Comparison of ENCODE assay signal across 30 cellular contexts in genomic region chr1:46623733-46624695, GRCh38. TPM values are rescaled to one million over a fixed set of nuclear protein-coding genes. Genes with fewer than 3 reads are reported as not detected.
DNase-seq lines count a peak whose midpoint lies in the region; ATAC-seq and TF ChIP-seq lines count a peak whose summit lies in the region.
"Had no signal": no experiment of that assay in that cellular context is flagged by ENCODE, and none has a peak within 500 bp of the region (broad histone marks: within the 10 kb centered on the region; RNA-seq: fewer than 3 reads in every experiment).

No MANE protein-coding gene starts in this region.

- intact Hi-C loops in Right ventricle myocardium superior (cut with DNase I), result loop anchor here (10.0 kb wide), 1 partner anchor 101 kb away; no protein-coding TSS in a partner anchor
- intact Hi-C loops in cardiac septum (cut with DNase I), result no loop called here

- no peak overlapping the region for H3K27ac Mint-ChIP-seq in effector memory CD8-positive, alpha-beta T cell
- H3K27ac Mint-ChIP-seq: activated CD4-positive, alpha-beta T cell treated with anti-CD3 and anti-CD28 coated beads, Interleukin-2, amount 10 ng/mL, durations not matched to agents 7 days and 5 days; activated naive CD8-positive, alpha-beta T cell treated with anti-CD3 and anti-CD28 coated beads for 36 hours; stimulated activated naive CD8-positive, alpha-beta T cell treated with anti-CD3 and anti-CD28 coated beads, Interleukin-15, Interleukin-2, amounts not matched to agents 100 ng/mL and 50 ng/mL, for 24 hours; T-cell had no signal

- H3K4me3 ChIP-seq in fibroblast of the aortic adventitia (ENCODE audit: low read depth, low read length), result no peak overlapping the region
- H3K4me3 ChIP-seq: GM12878, mucosa of descending colon, spleen, tibial nerve had no signal

- TF ChIP-seq CTCF in fibroblast of the aortic adventitia (IDR thresholded peaks at IDR 0.05; ENCODE audit: insufficient read depth, low read length), result no peak

- peak; percentile 51 for ATAC-seq in Right ventricle myocardium superior (ENCODE audit: poor library complexity)
- ATAC-seq in effector memory CD8-positive, alpha-beta T cell (replicated peaks), result no peak
- ATAC-seq: GM12878, HCT116, left colon, mucosa of descending colon, T-cell had no signal

- no peak for DNase-seq in Right ventricle myocardium superior
- DNase-seq in cardiac septum (ENCODE audit: low spot score), result no peak
- DNase-seq in fibroblast of the aortic adventitia (ENCODE audit: low read depth), result peak; percentile 75
- peak; percentile 11 for DNase-seq in mesenteric fat pad (ENCODE audit: low spot score)
- DNase-seq in effector memory CD8-positive, alpha-beta T cell, result no peak
- DNase-seq in putamen (ENCODE audit: low spot score), result no peak
- no peak for DNase-seq in SKM-1 treated with dmso at 0.1 percent for 144 hours (lab: John Stamatoyannopoulos, UW; ENCODE audit: unreplicated experiment)
- DNase-seq in stimulated activated CD4-positive, alpha-beta T cell treated with anti-CD3 and anti-CD28 coated beads, Interleukin-4, amount 100 ng/mL, for 24 hours, result no peak
- DNase-seq: activated CD4-positive, alpha-beta T cell treated with anti-CD3 and anti-CD28 coated beads, Interleukin-2, amount 10 ng/mL, durations not matched to agents 7 days and 5 days; activated CD8-positive, alpha-beta memory T cell treated with anti-CD3 and anti-CD28 coated beads, Interleukin-2, amount 50 U/mL, for 4 hours; activated naive CD8-positive, alpha-beta T cell treated with anti-CD3 and anti-CD28 coated beads for 36 hours; AML-193; erythroblast; left colon; MM.1S; mucosa of descending colon; NCI-H146; NCI-H526; spleen; stimulated activated CD4-positive, alpha-beta T cell treated with anti-CD3 and anti-CD28 coated beads, Interleukin-4, amount 100 ng/mL, for 1 hour; T-cell had no signal

- no peaks in the 10 kb centered on the region for H3K36me3 Mint-ChIP-seq in effector memory CD8-positive, alpha-beta T cell (ENCODE audit: insufficient read depth)
- H3K36me3 Mint-ChIP-seq: activated naive CD8-positive, alpha-beta T cell treated with anti-CD3 and anti-CD28 coated beads for 36 hours had no signal

- H3K4me3 Mint-ChIP-seq in effector memory CD8-positive, alpha-beta T cell, result no peak overlapping the region
- H3K4me3 Mint-ChIP-seq: activated CD4-positive, alpha-beta T cell treated with anti-CD3 and anti-CD28 coated beads, Interleukin-2, amount 10 ng/mL, durations not matched to agents 7 days and 5 days; activated naive CD8-positive, alpha-beta T cell treated with anti-CD3 and anti-CD28 coated beads for 36 hours; neural crest cell; stimulated activated naive CD8-positive, alpha-beta T cell treated with anti-CD3 and anti-CD28 coated beads, Interleukin-15, Interleukin-2, amounts not matched to agents 100 ng/mL and 50 ng/mL, for 24 hours; T-cell had no signal

- H3K9me3 Mint-ChIP-seq in effector memory CD8-positive, alpha-beta T cell, result no peaks in the 10 kb centered on the region
- H3K9me3 Mint-ChIP-seq: activated CD4-positive, alpha-beta T cell treated with anti-CD3 and anti-CD28 coated beads, Interleukin-2, amount 10 ng/mL, durations not matched to agents 7 days and 5 days; activated naive CD8-positive, alpha-beta T cell treated with anti-CD3 and anti-CD28 coated beads for 36 hours; neural crest cell; stimulated activated naive CD8-positive, alpha-beta T cell treated with anti-CD3 and anti-CD28 coated beads, Interleukin-15, Interleukin-2, amounts not matched to agents 100 ng/mL and 50 ng/mL, for 24 hours; T-cell had no signal

- H3K4me1 Mint-ChIP-seq in effector memory CD8-positive, alpha-beta T cell (ENCODE audit: low read depth in 2 of 2), result no peaks in the 10 kb centered on the region
- H3K4me1 Mint-ChIP-seq: activated naive CD8-positive, alpha-beta T cell treated with anti-CD3 and anti-CD28 coated beads for 36 hours; T-cell had no signal

- H3K27me3 Mint-ChIP-seq in effector memory CD8-positive, alpha-beta T cell, result no peaks in the 10 kb centered on the region
- H3K27me3 Mint-ChIP-seq: activated CD4-positive, alpha-beta T cell treated with anti-CD3 and anti-CD28 coated beads, Interleukin-2, amount 10 ng/mL, durations not matched to agents 7 days and 5 days; activated naive CD8-positive, alpha-beta T cell treated with anti-CD3 and anti-CD28 coated beads for 36 hours; stimulated activated naive CD8-positive, alpha-beta T cell treated with anti-CD3 and anti-CD28 coated beads, Interleukin-15, Interleukin-2, amounts not matched to agents 100 ng/mL and 50 ng/mL, for 24 hours; T-cell had no signal

RNA-seq across cellular contexts. Expression of gene MOB3C, which starts 7.4 kb away (rescaled TPM):
- total RNA-seq in Right ventricle myocardium superior (14.0 TPM), cardiac septum (14.9 TPM), fibroblast of the aortic adventitia (ENCODE audit: low replicate concordance) (4.4 and 7.0 TPM in 2 replicates), mesenteric fat pad (44.6 TPM)

RNA-seq across cellular contexts. Expression of gene MKNK1, which starts 19.9 kb away (rescaled TPM):
- total RNA-seq in Right ventricle myocardium superior (37.7 TPM), cardiac septum (38.2 TPM), fibroblast of the aortic adventitia (ENCODE audit: low replicate concordance) (15.4 and 17.7 TPM in 2 replicates), mesenteric fat pad (90.8 TPM)

RNA-seq across cellular contexts. Expression of gene ATPAF1, which starts 44.1 kb away (rescaled TPM):
- total RNA-seq in Right ventricle myocardium superior (198 TPM), cardiac septum (190 TPM), fibroblast of the aortic adventitia (ENCODE audit: low replicate concordance) (49.3 and 53.5 TPM in 2 replicates), mesenteric fat pad (52.3 TPM)

RNA-seq across cellular contexts. Expression of gene TEX38, which starts 47.6 kb away (rescaled TPM):
- not detected for total RNA-seq in Right ventricle myocardium superior
- 0.24 TPM for total RNA-seq in cardiac septum
- not detected in 2 replicates for total RNA-seq in fibroblast of the aortic adventitia (ENCODE audit: low replicate concordance)
- total RNA-seq in mesenteric fat pad, result not detected
- total RNA-seq: A172; activated CD4-positive, alpha-beta T cell treated with anti-CD3 and anti-CD28 coated beads, Interleukin-2, amount 10 ng/mL, durations not matched to agents 7 days and 5 days; activated naive CD8-positive, alpha-beta T cell treated with anti-CD3 and anti-CD28 coated beads for 36 hours; cerebellum; glomerular endothelial cell; GM12878; left colon; mucosa of descending colon; posterior vena cava; spleen; T-cell; tibial nerve had no signal

Comparison
In these comparisons a context has a peak if more than half of its experiments do, and no peak if none do; other contexts are left out.
1. DNase-seq: peak in fibroblast of the aortic adventitia (single experiment) and mesenteric fat pad (single experiment); none in Right ventricle myocardium superior (single experiment), cardiac septum (single experiment), effector memory CD8-positive, alpha-beta T cell (0 of 3), putamen (single experiment), SKM-1 treated with dmso at 0.1 percent for 144 hours (single experiment) and stimulated activated CD4-positive, alpha-beta T cell treated with anti-CD3 and anti-CD28 coated beads, Interleukin-4, amount 100 ng/mL, for 24 hours (single experiment).